7 cellular contexts compared by ENCODE assay signal in genomic region chr11:61834278-61835004, GRCh38. TPM values are rescaled to one million over a fixed set of nuclear protein-coding genes. Genes with fewer than 3 reads are reported as not detected.
DNase-seq lines count a peak whose midpoint lies in the region; ATAC-seq and TF ChIP-seq lines count a peak whose summit lies in the region.

No MANE protein-coding gene starts in this region.

- H3K27me3 ChIP-seq in endodermal cell (ENCODE audit: control insufficient read depth, insufficient read depth, low read length, poor library complexity, severe bottlenecking), result no peaks in the 10 kb centered on the region

- DNase-seq in KG1 (lab: John Stamatoyannopoulos, UW) (peak; percentile 96), T-helper 9 cell (peak; percentile 44), endodermal cell (peak; percentile 78), naive B cell (peak; percentile 50), COLO668 (lab: John Stamatoyannopoulos, UW; ENCODE audit: unreplicated experiment) (no peak)

- no peak overlapping the region for H3K4me3 Mint-ChIP-seq in endodermal cell
- peak overlapping the region in 6 of 8 donors; percentile 2 to 80 (median 54) for H3K4me3 Mint-ChIP-seq in naive B cell

- no peak overlapping the region for H3K9ac ChIP-seq in endodermal cell (ENCODE audit: extremely low read depth, low read length, poor library complexity, severe bottlenecking)

- no peaks in the 10 kb centered on the region for H3K9me3 Mint-ChIP-seq in endodermal cell
- H3K9me3 Mint-ChIP-seq in naive B cell, result peaks cover 0 to 3% (median 0%) of the 10 kb centered on the region in 7 donors

- peaks cover 8% of the 10 kb centered on the region for H3K4me1 ChIP-seq in endodermal cell (ENCODE audit: control insufficient read depth, insufficient read depth, low read length)

- H3K36me3 ChIP-seq in endodermal cell (ENCODE audit: control insufficient read depth, insufficient read depth, low read length), result peaks cover 47% of the 10 kb centered on the region

- H3K4me1 Mint-ChIP-seq in endodermal cell (peaks cover 42% of the 10 kb centered on the region), naive B cell (peaks cover 24 to 64% (median 34%) of the 10 kb centered on the region in 3 donors)

- 81 to 85% methylated on average over 8 to 12 of the region's 12 CpGs for WGBS in endodermal cell (ENCODE audit: insufficient coverage in 1 of 2, insufficient read length in 1 of 2), 2 experiments

- peak; percentile 90 for ATAC-seq in GM18498 (IDR thresholded peaks at IDR 0.05; ENCODE audit: unreplicated experiment)
- peak; percentile 94 for ATAC-seq in GM21619 (IDR thresholded peaks at IDR 0.05; ENCODE audit: unreplicated experiment)
- peak; percentile 88 to 91 for ATAC-seq in naive B cell (ENCODE audit: low read depth in 2 of 2)

- peak overlapping the region; percentile 76 for H3K27ac ChIP-seq in endodermal cell (ENCODE audit: low read depth, low read length)

- no peak overlapping the region for H3K4me3 ChIP-seq in endodermal cell (ENCODE audit: low read length)

- H3K9me3 ChIP-seq in endodermal cell (ENCODE audit: control insufficient read depth, low read length), result no peaks in the 10 kb centered on the region

- peak overlapping the region; percentile 71 for H3K27ac Mint-ChIP-seq in endodermal cell
- H3K27ac Mint-ChIP-seq in naive B cell, result peak overlapping the region; percentile 78 to 99 (median 98)

- TF ChIP-seq CTCF in endodermal cell (conservative IDR thresholded peaks at IDR 0.05), result no peak

- peaks cover 48% of the 10 kb centered on the region for H3K36me3 Mint-ChIP-seq in endodermal cell (ENCODE audit: low read depth)
- H3K36me3 Mint-ChIP-seq in naive B cell, result peaks cover 0 to 4% of the 10 kb centered on the region in 2 donors

- H3K27me3 Mint-ChIP-seq in endodermal cell (ENCODE audit: insufficient read depth), result no peaks in the 10 kb centered on the region
- no peaks in the 10 kb centered on the region for H3K27me3 Mint-ChIP-seq in naive B cell

RNA-seq across cellular contexts. Expression of gene FADS2, which starts 6.3 kb away (rescaled TPM):
- total RNA-seq in endodermal cell, result 100 to 1,000 TPM; 344 to 381 TPM
- 632 TPM for polyA plus RNA-seq in endodermal cell (2013, experiment 1 of 2)
- polyA plus RNA-seq in endodermal cell (2013, experiment 2 of 2), result 646 TPM
- 10 to 100 TPM in 1 of 6 donors, 1 to 10 TPM in 3, under 1 TPM in 1, not detected in 1; 0.92 to 11.5 (median 2.0) TPM for polyA plus RNA-seq in naive B cell (ENCODE audit: low read depth in 6 of 6)

RNA-seq across cellular contexts. Expression of gene FADS1, which starts 17.6 kb away (rescaled TPM):
- 100 to 1,000 TPM; 127 to 138 TPM for total RNA-seq in endodermal cell
- polyA plus RNA-seq in endodermal cell (2013, experiment 1 of 2), result 197 TPM
- polyA plus RNA-seq in endodermal cell (2013, experiment 2 of 2), result 191 TPM
- 10 to 100 TPM in 1 of 6 donors, 1 to 10 TPM in 3, under 1 TPM in 1, not detected in 1; 0.79 to 14.0 (median 1.6) TPM for polyA plus RNA-seq in naive B cell (ENCODE audit: low read depth in 6 of 6)

RNA-seq across cellular contexts. Expression of gene FEN1, which starts 41.7 kb away (rescaled TPM):
- total RNA-seq in endodermal cell, result 10 to 100 TPM; 66.7 to 81.8 TPM
- 52.7 TPM for polyA plus RNA-seq in endodermal cell (2013, experiment 1 of 2)
- polyA plus RNA-seq in endodermal cell (2013, experiment 2 of 2), result 49.1 TPM
- 10 to 100 TPM in 5 of 6 donors, 1 to 10 TPM in 1; 8.0 to 23.8 (median 15.3) TPM for polyA plus RNA-seq in naive B cell (ENCODE audit: low read depth in 6 of 6)

RNA-seq across cellular contexts. Expression of gene TMEM258, which starts 42.0 kb away (rescaled TPM):
- total RNA-seq in endodermal cell, result 100 to 1,000 TPM; 174 to 180 TPM
- polyA plus RNA-seq in endodermal cell (2013, experiment 1 of 2), result 351 TPM
- polyA plus RNA-seq in endodermal cell (2013, experiment 2 of 2), result 284 TPM
- 100 to 1,000 TPM; 117 to 238 (median 185) TPM for polyA plus RNA-seq in naive B cell (ENCODE audit: low read depth in 6 of 6)

RNA-seq across cellular contexts. Expression of gene FADS3, which starts 56.9 kb away (rescaled TPM):
- 10 to 100 TPM; 24.8 to 28.4 TPM for total RNA-seq in endodermal cell
- 13.6 TPM for polyA plus RNA-seq in endodermal cell (2013, experiment 1 of 2)
- 15.8 TPM for polyA plus RNA-seq in endodermal cell (2013, experiment 2 of 2)
- 10 to 100 TPM; 27.6 to 41.3 (median 34.4) TPM for polyA plus RNA-seq in naive B cell (ENCODE audit: low read depth in 6 of 6)
